ENCODE assay signal across 8 cellular contexts in genomic region chr1:10694274-10694632, GRCh38.
DNase-seq lines count a peak whose midpoint lies in the region; ATAC-seq lines count a peak whose summit lies in the region.

No MANE protein-coding gene starts in this region.

- H3K27ac Mint-ChIP-seq in central memory CD8-positive, alpha-beta T cell (ENCODE audit: low read depth) = peak overlapping the region; percentile 87

- peaks cover 8% of the 10 kb centered on the region for H3K36me3 Mint-ChIP-seq in central memory CD8-positive, alpha-beta T cell (ENCODE audit: insufficient read depth)

- peak; percentile 56 for DNase-seq in stimulated activated CD4-positive, alpha-beta T cell treated with anti-CD3 and anti-CD28 coated beads, Interleukin-12 subunit alpha, Interleukin-12 subunit beta, amount 100 ng/mL, for 4 hours
- no peak for DNase-seq in stimulated activated CD4-positive, alpha-beta T cell treated with anti-CD3 and anti-CD28 coated beads, Interleukin-2, amount 100 ng/mL, for 24 hours
- DNase-seq in T-helper 9 cell (peak; percentile 54), medulla oblongata (ENCODE audit: extremely low spot score) (peak; percentile 30), NCI-H524 treated with DMSO at 0.1 percent for 48 hours (lab: John Stamatoyannopoulos, UW) (no peak)
- no peak for DNase-seq in central memory CD8-positive, alpha-beta T cell (ENCODE audit: low spot score in 2 of 2)
- DNase-seq in stimulated activated naive CD4-positive, alpha-beta T cell (lab: John Stamatoyannopoulos, UW) = peak; percentile 47 to 70 (median 61)

- no peaks in the 10 kb centered on the region for H3K9me3 Mint-ChIP-seq in central memory CD8-positive, alpha-beta T cell

- no peaks in the 10 kb centered on the region for H3K27me3 Mint-ChIP-seq in central memory CD8-positive, alpha-beta T cell

- H3K4me3 Mint-ChIP-seq in central memory CD8-positive, alpha-beta T cell = peak overlapping the region; percentile 79

- H3K4me1 Mint-ChIP-seq in central memory CD8-positive, alpha-beta T cell = peaks cover 32% of the 10 kb centered on the region

- peak; percentile 26 for ATAC-seq in HG03457 (IDR thresholded peaks at IDR 0.05; ENCODE audit: unreplicated experiment)
- ATAC-seq in central memory CD8-positive, alpha-beta T cell (replicated peaks; ENCODE audit: extremely low read depth, poor library complexity, severe bottlenecking) = peak; percentile 75

Comparison
In these comparisons a context has a peak if more than half of its experiments do, and no peak if none do; other contexts are left out.
1. DNase-seq: peak in stimulated activated CD4-positive, alpha-beta T cell treated with anti-CD3 and anti-CD28 coated beads, Interleukin-12 subunit alpha, Interleukin-12 subunit beta, amount 100 ng/mL, for 4 hours (single experiment), T-helper 9 cell (single experiment), medulla oblongata (single experiment) and stimulated activated naive CD4-positive, alpha-beta T cell (6 of 6); none in stimulated activated CD4-positive, alpha-beta T cell treated with anti-CD3 and anti-CD28 coated beads, Interleukin-2, amount 100 ng/mL, for 24 hours (0 of 2), central memory CD8-positive, alpha-beta T cell (0 of 2) and NCI-H524 treated with DMSO at 0.1 percent for 48 hours (single experiment).